Comparison of ENCODE assay signal across 12 cellular contexts in genomic region chr16:30131869-30132475, GRCh38. TPM values are rescaled to one million over a fixed set of nuclear protein-coding genes. Genes with fewer than 3 reads are reported as not detected.
A peak's percentile ranks its signal among the peaks of the same experiment; 100 is the strongest.
DNase-seq lines count a peak whose midpoint lies in the region; ATAC-seq and TF ChIP-seq lines count a peak whose summit lies in the region.
"Had no signal": no experiment of that assay in that cellular context is flagged by ENCODE, and none has a peak within 500 bp of the region (broad histone marks: within the 10 kb centered on the region; RNA-seq: fewer than 3 reads in every experiment).

No MANE protein-coding gene starts in this region.

- no peak overlapping the region for H3K27ac ChIP-seq in heart right ventricle

- H3K36me3 ChIP-seq in heart right ventricle: no peaks in the 10 kb centered on the region

- CTCF ChIA-PET in activated CD4-positive, alpha-beta memory T cell treated with anti-CD3 and anti-CD28 coated beads for 36 hours (lab: Charles Lee): no interaction called here

- no peak overlapping the region for H3K4me3 ChIP-seq in heart right ventricle

- H3K9me3 Mint-ChIP-seq in activated CD4-positive, alpha-beta memory T cell treated with anti-CD3 and anti-CD28 coated beads for 36 hours: no peaks in the 10 kb centered on the region
- H3K9me3 Mint-ChIP-seq: stimulated activated naive CD8-positive, alpha-beta T cell treated with anti-CD3 and anti-CD28 coated beads, Interleukin-15, Interleukin-2, amounts not matched to agents 100 ng/mL and 50 ng/mL, for 24 hours had no signal

- ATAC-seq in Right ventricle myocardium superior (ENCODE audit: poor library complexity) (peak; percentile 36), heart right ventricle (no peak)

- 46 to 56% methylated on average over 4 of the region's 4 CpGs for WGBS in heart right ventricle, 2 donors

- H3K9me3 ChIP-seq in heart right ventricle: no peaks in the 10 kb centered on the region

- DNase-seq in Right ventricle myocardium superior (peak; percentile 20), heart right ventricle (no peak), NCI-H2107 treated with DMSO at 0.1 percent for 48 hours (lab: John Stamatoyannopoulos, UW; ENCODE audit: unreplicated experiment) (peak; percentile 87), superior temporal gyrus (ENCODE audit: extremely low spot score) (peak; percentile 28), activated gamma-delta T cell treated with Interleukin-2 at 50 U/mL for 16 hours (no peak), HUDEP-2 (lab: John Stamatoyannopoulos, UW; ENCODE audit: unreplicated experiment in 76 of 76) (no peak)
- DNase-seq in activated CD4-positive, alpha-beta memory T cell treated with anti-CD3 and anti-CD28 coated beads for 36 hours: no peak
- DNase-seq in effector CD4-positive, alpha-beta T cell: no peak
- DNase-seq: amniotic stem cell, cortex of kidney, immature natural killer cell had no signal

- H3K36me3 Mint-ChIP-seq in activated CD4-positive, alpha-beta memory T cell treated with anti-CD3 and anti-CD28 coated beads for 36 hours: no peaks in the 10 kb centered on the region

- H3K4me3 Mint-ChIP-seq in activated CD4-positive, alpha-beta memory T cell treated with anti-CD3 and anti-CD28 coated beads for 36 hours: no peak overlapping the region
- H3K4me3 Mint-ChIP-seq: stimulated activated naive CD8-positive, alpha-beta T cell treated with anti-CD3 and anti-CD28 coated beads, Interleukin-15, Interleukin-2, amounts not matched to agents 100 ng/mL and 50 ng/mL, for 24 hours had no signal

- peaks cover 0 to 15% (median 0%) of the 10 kb centered on the region in 9 donors for H3K4me1 ChIP-seq in heart right ventricle

- POLR2A ChIA-PET in activated CD4-positive, alpha-beta memory T cell treated with anti-CD3 and anti-CD28 coated beads for 36 hours (lab: Charles Lee): no interaction called here

- no peaks in the 10 kb centered on the region for H3K27me3 ChIP-seq in heart right ventricle

- H3K4me1 Mint-ChIP-seq in activated CD4-positive, alpha-beta memory T cell treated with anti-CD3 and anti-CD28 coated beads for 36 hours (ENCODE audit: low read depth): peaks cover 4% of the 10 kb centered on the region

- H3K27me3 Mint-ChIP-seq in activated CD4-positive, alpha-beta memory T cell treated with anti-CD3 and anti-CD28 coated beads for 36 hours: no peaks in the 10 kb centered on the region
- H3K27me3 Mint-ChIP-seq: stimulated activated naive CD8-positive, alpha-beta T cell treated with anti-CD3 and anti-CD28 coated beads, Interleukin-15, Interleukin-2, amounts not matched to agents 100 ng/mL and 50 ng/mL, for 24 hours had no signal

- peak overlapping the region; percentile 54 for H3K27ac Mint-ChIP-seq in activated CD4-positive, alpha-beta memory T cell treated with anti-CD3 and anti-CD28 coated beads for 36 hours
- H3K27ac Mint-ChIP-seq: stimulated activated naive CD8-positive, alpha-beta T cell treated with anti-CD3 and anti-CD28 coated beads, Interleukin-15, Interleukin-2, amounts not matched to agents 100 ng/mL and 50 ng/mL, for 24 hours had no signal

- no peak for TF ChIP-seq CTCF in heart right ventricle (IDR thresholded peaks at IDR 0.05)

- intact Hi-C loops in Right ventricle myocardium superior (cut with DNase I): no loop called here
- intact Hi-C loops in heart right ventricle (cut with DNase I): no loop called here
- intact Hi-C loops in activated CD4-positive, alpha-beta memory T cell treated with anti-CD3 and anti-CD28 coated beads for 36 hours (cut with micrococcal nuclease): no loop called here

RNA-seq across cellular contexts. Expression of gene MAPK3, which starts 9.0 kb away (rescaled TPM):
- total RNA-seq in Right ventricle myocardium superior (50.8 TPM), heart right ventricle (10 to 100 TPM; 40.9 to 65.2 (median 51.8) TPM)
- polyA plus RNA-seq in heart right ventricle: 10 to 100 TPM; 39.9 to 56.3 TPM
- 10 to 100 TPM; 85.5 to 93.1 TPM for total RNA-seq in activated CD4-positive, alpha-beta memory T cell treated with anti-CD3 and anti-CD28 coated beads for 36 hours

RNA-seq across cellular contexts. Expression of gene GDPD3, which starts 18.6 kb away (rescaled TPM):
- total RNA-seq in Right ventricle myocardium superior (2.6 TPM), heart right ventricle (1 to 10 TPM in 9 of 10 donors, under 1 TPM in 1; 0.85 to 3.6 (median 1.5) TPM)
- 1 to 10 TPM; 1.2 to 6.4 TPM for polyA plus RNA-seq in heart right ventricle
- total RNA-seq in activated CD4-positive, alpha-beta memory T cell treated with anti-CD3 and anti-CD28 coated beads for 36 hours: 1 to 10 TPM; 5.3 to 9.9 TPM
- polyA plus RNA-seq: immature natural killer cell had no signal

RNA-seq across cellular contexts. Expression of gene YPEL3, which starts 36.0 kb away (rescaled TPM):
- total RNA-seq in Right ventricle myocardium superior (64.1 TPM), heart right ventricle (100 to 1,000 TPM in 1 of 10 donors, 10 to 100 TPM in 9; 31.5 to 117 (median 42.6) TPM)
- polyA plus RNA-seq in heart right ventricle: 100 to 1,000 TPM in 1 of 2 donors, 10 to 100 TPM in 1; 75.5 to 203 TPM
- total RNA-seq in activated CD4-positive, alpha-beta memory T cell treated with anti-CD3 and anti-CD28 coated beads for 36 hours: 10 to 100 TPM; 32.5 to 36.9 TPM

RNA-seq across cellular contexts. Expression of gene TBX6, which starts 40.2 kb away (rescaled TPM):
- total RNA-seq in Right ventricle myocardium superior: 1.0 TPM
- 1 to 10 TPM in 1 of 10 donors, under 1 TPM in 9; 0.28 to 1.4 (median 0.57) TPM for total RNA-seq in heart right ventricle
- polyA plus RNA-seq in heart right ventricle: 1 to 10 TPM in 1 of 2 donors, under 1 TPM in 1; 0.28 to 1.7 TPM
- total RNA-seq in activated CD4-positive, alpha-beta memory T cell treated with anti-CD3 and anti-CD28 coated beads for 36 hours: 1 to 10 TPM; 2.3 to 2.9 TPM
- polyA plus RNA-seq: immature natural killer cell had no signal

RNA-seq across cellular contexts. Expression of gene CORO1A, which starts 51.4 kb away (rescaled TPM):
- total RNA-seq in Right ventricle myocardium superior (8.4 TPM), heart right ventricle (10 to 100 TPM in 3 of 10 donors, 1 to 10 TPM in 7; 3.3 to 54.6 (median 5.5) TPM)
- 10 to 100 TPM; 11.5 to 15.3 TPM for polyA plus RNA-seq in heart right ventricle
- 1,000 to 10,000 TPM; 1,027 to 1,051 TPM for total RNA-seq in activated CD4-positive, alpha-beta memory T cell treated with anti-CD3 and anti-CD28 coated beads for 36 hours

Comparison
In these comparisons a context has a peak if more than half of its experiments do, and no peak if none do; other contexts are left out.
1. DNase-seq: peak in Right ventricle myocardium superior (single experiment), NCI-H2107 treated with DMSO at 0.1 percent for 48 hours (single experiment) and superior temporal gyrus (single experiment); none in heart right ventricle (0 of 2), activated CD4-positive, alpha-beta memory T cell treated with anti-CD3 and anti-CD28 coated beads for 36 hours (single experiment), effector CD4-positive, alpha-beta T cell (single experiment), activated gamma-delta T cell treated with Interleukin-2 at 50 U/mL for 16 hours (single experiment) and HUDEP-2 (0 of 76).